Comparison of ENCODE assay signal across 9 cellular contexts in genomic region chr20:33091147-33091546, GRCh38. TPM values are rescaled to one million over a fixed set of nuclear protein-coding genes. Genes with fewer than 3 reads are reported as not detected.
"Had no signal": no experiment of that assay in that cellular context is flagged by ENCODE, and none has a peak within 500 bp of the region (broad histone marks: within the 10 kb centered on the region; RNA-seq: fewer than 3 reads in every experiment).

No MANE protein-coding gene starts in this region.

- ATAC-seq: K562 had no signal

- FAIRE-seq: HTR-8/SVneo, K562 had no signal

- H3K4me2 ChIP-seq: KMS-11 had no signal

- H3K27ac ChIP-seq: HL-60, KMS-11 had no signal

- H3K9ac ChIP-seq: KMS-11 had no signal

- DNase-seq: KBM-7, KG1 had no signal

- H3K4me3 ChIP-seq: K562 had no signal

RNA-seq across cellular contexts. Expression of gene BPIFB4, which starts 11.7 kb away (rescaled TPM):
- total RNA-seq: HT-29, HT1080, K562 had no signal
- polyA plus RNA-seq: IgD-negative memory B cell, K562 had no signal

RNA-seq across cellular contexts. Expression of gene BPIFB3, which starts 37.4 kb away (rescaled TPM):
- total RNA-seq: HT-29, HT1080, K562 had no signal
- polyA plus RNA-seq: IgD-negative memory B cell, K562 had no signal

RNA-seq across cellular contexts. Expression of gene BPIFB6, which starts 59.7 kb away (rescaled TPM):
- total RNA-seq: HT-29, HT1080, K562 had no signal
- polyA plus RNA-seq: IgD-negative memory B cell, K562 had no signal
